21 cellular contexts compared by ENCODE assay signal in the genomic region with DNA sequence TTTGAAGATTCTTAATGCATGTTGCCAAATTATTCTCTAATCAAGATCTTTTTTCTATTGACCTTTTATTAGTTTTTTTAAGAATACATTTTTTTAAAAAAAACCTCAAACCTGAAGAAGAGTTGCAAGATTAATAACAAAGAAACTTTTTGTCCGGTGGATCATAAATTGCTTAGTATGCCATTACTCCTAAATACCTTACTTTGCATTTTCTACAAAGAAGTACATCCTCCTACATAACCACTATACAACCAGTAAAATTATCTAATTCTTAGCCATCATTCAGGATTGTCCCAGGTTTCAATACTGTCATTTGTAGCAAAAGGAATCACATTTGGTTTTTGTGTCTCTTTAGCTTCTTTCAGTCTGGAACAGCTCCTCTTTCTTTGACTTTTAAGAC.
"Had no signal": no experiment of that assay in that cellular context is flagged by ENCODE, and none has a peak within 500 bp of the region (broad histone marks: within the 10 kb centered on the region; RNA-seq: fewer than 3 reads in every experiment).

No MANE protein-coding gene starts in this region.

- H3K4me3 ChIP-seq: MG63, SJSA1 had no signal

- H3K27ac ChIP-seq: SJSA1 had no signal

- H3K9me3 ChIP-seq: MG63, SJSA1, SK-N-SH had no signal

- H3K36me3 ChIP-seq: MG63, SJSA1 had no signal

- H3K27me3 ChIP-seq: SJSA1 had no signal

- ATAC-seq: Panc1 had no signal

- H3K4me1 ChIP-seq: SJSA1 had no signal

- H3K9ac ChIP-seq: SK-N-SH had no signal

- DNase-seq: Karpas-422, KG1, MG63, NCI-H1092 treated with DMSO at 0.1 percent for 48 hours, NCI-H1436, NCI-H187, NCI-H2029, NCI-H2081 treated with DMSO at 0.1 percent for 48 hours, NCI-H2171, NCI-H226, NCI-H446, NCI-H510A, NCI-H524 treated with DMSO at 0.1 percent for 48 hours, NCI-H69, NCI-H774, Right ventricle myocardium superior, SIG-M5, SK-N-SH, SW 1271 had no signal

- H3K4me2 ChIP-seq: SK-N-SH had no signal
